Comparison of ENCODE assay signal across 21 cellular contexts in genomic region chr5:38413696-38414095, GRCh38.
"Had no signal": no experiment of that assay in that cellular context is flagged by ENCODE, and none has a peak within 500 bp of the region (broad histone marks: within the 10 kb centered on the region; RNA-seq: fewer than 3 reads in every experiment).

No MANE protein-coding gene starts in this region.

- H3K4me1 Mint-ChIP-seq: activated CD4-positive, alpha-beta T cell treated with anti-CD3 and anti-CD28 coated beads for 36 hours; activated naive CD4-positive, alpha-beta T cell treated with anti-CD3 and anti-CD28 coated beads, Interleukin-2, amount 10 ng/mL, durations not matched to agents 7 days and 5 days; activated naive CD8-positive, alpha-beta T cell treated with anti-CD3 and anti-CD28 coated beads for 36 hours; T-cell had no signal

- H3K36me3 Mint-ChIP-seq: activated naive CD4-positive, alpha-beta T cell treated with anti-CD3 and anti-CD28 coated beads, Interleukin-2, amount 10 ng/mL, durations not matched to agents 7 days and 5 days; activated naive CD8-positive, alpha-beta T cell treated with anti-CD3 and anti-CD28 coated beads for 36 hours; T-cell had no signal

- H3K27ac ChIP-seq: SK-N-MC, VCaP had no signal

- H3K4me3 ChIP-seq: SK-N-MC had no signal

- H3K4me3 Mint-ChIP-seq: activated CD4-positive, alpha-beta T cell treated with anti-CD3 and anti-CD28 coated beads for 36 hours; activated CD8-positive, alpha-beta T cell treated with anti-CD3 and anti-CD28 coated beads for 36 hours; activated naive CD4-positive, alpha-beta T cell treated with anti-CD3 and anti-CD28 coated beads, Interleukin-2, amount 10 ng/mL, durations not matched to agents 7 days and 5 days; activated naive CD8-positive, alpha-beta T cell treated with anti-CD3 and anti-CD28 coated beads for 36 hours; activated T-cell treated with anti-CD3 and anti-CD28 coated beads, Interleukin-2, amount 50 U/mL, for 72 hours; T-cell had no signal

- H3K9me3 Mint-ChIP-seq: activated CD8-positive, alpha-beta T cell treated with anti-CD3 and anti-CD28 coated beads for 36 hours; activated naive CD4-positive, alpha-beta T cell treated with anti-CD3 and anti-CD28 coated beads, Interleukin-2, amount 10 ng/mL, durations not matched to agents 7 days and 5 days; activated naive CD8-positive, alpha-beta T cell treated with anti-CD3 and anti-CD28 coated beads for 36 hours; activated T-cell treated with anti-CD3 and anti-CD28 coated beads, Interleukin-2, amount 50 U/mL, for 72 hours; activated T-helper 2 cell treated with anti-CD3 and anti-CD28 coated beads, Interferon-gamma antibody, Interleukin-2, Interleukin-4, amounts not matched to agents 10 μg/mL and 5 μg/mL and 100 μg/mL, durations not matched to agents 14 hours and 24 hours and 36 hours; T-cell had no signal

- DNase-seq: activated CD4-positive, alpha-beta T cell treated with anti-CD3 and anti-CD28 coated beads for 36 hours; activated CD4-positive, CD25-positive, alpha-beta regulatory T cell; activated CD8-positive, alpha-beta memory T cell treated with anti-CD3 and anti-CD28 coated beads, Interleukin-2, amount 50 U/mL, for 4 hours; activated CD8-positive, alpha-beta T cell treated with anti-CD3 and anti-CD28 coated beads for 36 hours; activated gamma-delta T cell treated with Interleukin-2 at 50 U/mL for 16 hours; activated naive CD4-positive, alpha-beta T cell treated with anti-CD3 and anti-CD28 coated beads, Interleukin-2, amount 10 ng/mL, durations not matched to agents 7 days and 5 days; activated naive CD8-positive, alpha-beta T cell treated with anti-CD3 and anti-CD28 coated beads for 36 hours; activated T-cell treated with anti-CD3 and anti-CD28 coated beads, Interleukin-2, amount 50 U/mL, for 72 hours; Kasumi-1; KBM-7; NCI-H1436 treated with DMSO at 0.1 percent for 48 hours; NCI-H187; NCI-H446 treated with DMSO at 0.1 percent for 48 hours; NCI-H526; RPMI8226; T-cell; T-helper 2 cell; T1000 had no signal

- H3K27ac Mint-ChIP-seq: activated CD4-positive, alpha-beta T cell treated with anti-CD3 and anti-CD28 coated beads for 36 hours; activated CD8-positive, alpha-beta T cell treated with anti-CD3 and anti-CD28 coated beads for 36 hours; activated naive CD4-positive, alpha-beta T cell treated with anti-CD3 and anti-CD28 coated beads, Interleukin-2, amount 10 ng/mL, durations not matched to agents 7 days and 5 days; activated naive CD8-positive, alpha-beta T cell treated with anti-CD3 and anti-CD28 coated beads for 36 hours; activated T-cell treated with anti-CD3 and anti-CD28 coated beads, Interleukin-2, amount 50 U/mL, for 72 hours; activated T-helper 2 cell treated with anti-CD3 and anti-CD28 coated beads, Interferon-gamma antibody, Interleukin-2, Interleukin-4, amounts not matched to agents 10 μg/mL and 5 μg/mL and 100 μg/mL, durations not matched to agents 14 hours and 24 hours and 36 hours; T-cell had no signal
